ENCODE assay signal across 17 cellular contexts in genomic region chr3:39501982-39502837, GRCh38. TPM values are rescaled to one million over a fixed set of nuclear protein-coding genes. Genes with fewer than 3 reads are reported as not detected.
DNase-seq lines count a peak whose midpoint lies in the region; ATAC-seq, FAIRE-seq and TF ChIP-seq lines count a peak whose summit lies in the region.
"Had no signal": no experiment of that assay in that cellular context is flagged by ENCODE, and none has a peak within 500 bp of the region (broad histone marks: within the 10 kb centered on the region; RNA-seq: fewer than 3 reads in every experiment).

No MANE protein-coding gene starts in this region.

- no peak overlapping the region for H3K27ac Mint-ChIP-seq in CD4-positive, alpha-beta T cell
- H3K27ac Mint-ChIP-seq: activated B cell treated with CpG ODN at 0.5 μM for 24 hours, IgD-negative memory B cell had no signal

- FAIRE-seq in kidney (lab: Jason Lieb, UNC): no peak
- FAIRE-seq: A549 had no signal

- no peak for ATAC-seq in GM21367 (IDR thresholded peaks at IDR 0.05; ENCODE audit: unreplicated experiment)
- no peak for ATAC-seq in CD4-positive, alpha-beta T cell (ENCODE audit: poor library complexity)
- ATAC-seq: A549, left lobe of liver had no signal

- H3K4me3 ChIP-seq in kidney (ENCODE audit: low read length in 2 of 2): no peak overlapping the region
- H3K4me3 ChIP-seq: A549, adrenal gland, smooth muscle cell had no signal

- no peaks in the 10 kb centered on the region for H3K4me1 ChIP-seq in kidney (ENCODE audit: control insufficient read depth in 1 of 2, insufficient read depth in 1 of 2, low read depth in 1 of 2, low read length in 2 of 2)
- H3K4me1 ChIP-seq: adrenal gland, tibial nerve had no signal

- CTCF ChIA-PET in CD4-positive, alpha-beta T cell (lab: Charles Lee): no interaction called here

- POLR2A ChIA-PET in CD4-positive, alpha-beta T cell (lab: Charles Lee): no interaction called here

- H3K27ac ChIP-seq in kidney (ENCODE audit: low read depth in 2 of 2, low read length in 2 of 2) (no peak overlapping the region), substantia nigra (ENCODE audit: low read depth, low read length, poor library complexity, severe bottlenecking) (peak overlapping the region; percentile 74)
- H3K27ac ChIP-seq in CD4-positive, alpha-beta T cell (ENCODE audit: low read depth, low read length): no peak overlapping the region
- H3K27ac ChIP-seq: A549, adrenal gland, tibial nerve had no signal

- H3K9me3 Mint-ChIP-seq in CD4-positive, alpha-beta T cell: no peaks in the 10 kb centered on the region
- H3K9me3 Mint-ChIP-seq: activated B cell treated with CpG ODN at 0.5 μM for 24 hours had no signal

- DNase-seq in NCI-H2029 (lab: John Stamatoyannopoulos, UW) (peak; percentile 15), NCI-H2029 treated with DMSO at 0.1 percent for 48 hours (lab: John Stamatoyannopoulos, UW) (no peak), astrocyte of the hippocampus (ENCODE audit: low read depth, low spot score) (peak; percentile 8), kidney (peak; percentile 66), substantia nigra (lab: John Stamatoyannopoulos, UW) (no peak), amniotic stem cell (lab: John Stamatoyannopoulos, UW) (no peak)
- DNase-seq in CD4-positive, alpha-beta T cell: no peak
- DNase-seq: activated B cell treated with CpG ODN at 0.5 μM for 24 hours, NCI-H1694 treated with DMSO at 0.1 percent for 48 hours had no signal

- H3K4me1 Mint-ChIP-seq in CD4-positive, alpha-beta T cell (ENCODE audit: low read depth): no peaks in the 10 kb centered on the region
- H3K4me1 Mint-ChIP-seq: activated B cell treated with CpG ODN at 0.5 μM for 24 hours had no signal

- H3K9ac ChIP-seq in kidney (ENCODE audit: low read length in 2 of 2): no peak overlapping the region

- H3K9me3 ChIP-seq in kidney (ENCODE audit: control insufficient read depth in 1 of 2, low read length in 2 of 2): peaks cover 0 to 3% of the 10 kb centered on the region in 2 donors
- H3K9me3 ChIP-seq in CD4-positive, alpha-beta T cell (ENCODE audit: control insufficient read depth, low read length): no peaks in the 10 kb centered on the region
- H3K9me3 ChIP-seq: A549, adrenal gland, tibial nerve had no signal

- intact Hi-C loops in kidney (cut with DNase I): no loop called here
- intact Hi-C loops in CD4-positive, alpha-beta T cell (cut with DNase I, micrococcal nuclease): no loop called here

- H3K36me3 ChIP-seq in kidney (ENCODE audit: control insufficient read depth in 1 of 2, insufficient read depth in 2 of 2, low read length in 2 of 2): no peaks in the 10 kb centered on the region
- H3K36me3 ChIP-seq: adrenal gland, tibial nerve had no signal

- peaks cover 41% of the 10 kb centered on the region for H3K27me3 Mint-ChIP-seq in CD4-positive, alpha-beta T cell

- H3K4me3 Mint-ChIP-seq in CD4-positive, alpha-beta T cell: no peak overlapping the region
- H3K4me3 Mint-ChIP-seq: activated B cell treated with CpG ODN at 0.5 μM for 24 hours, IgD-negative memory B cell had no signal

- no peaks in the 10 kb centered on the region for H3K36me3 Mint-ChIP-seq in CD4-positive, alpha-beta T cell (ENCODE audit: low read depth)
- H3K36me3 Mint-ChIP-seq: IgD-negative memory B cell had no signal

- TF ChIP-seq CTCF in kidney (IDR thresholded peaks at IDR 0.05; ENCODE audit: borderline replicate concordance, extremely low read depth, insufficient read depth): no peak
- TF ChIP-seq CTCF in CD4-positive, alpha-beta T cell (IDR thresholded peaks at IDR 0.05): no peak

- H3K27me3 ChIP-seq in CD4-positive, alpha-beta T cell (ENCODE audit: control insufficient read depth, insufficient read depth, low read length): peaks cover 52% of the 10 kb centered on the region

RNA-seq across cellular contexts. Expression of gene MOBP, which starts 34.7 kb away (rescaled TPM):
- total RNA-seq in kidney: 0.16 TPM
- not detected for polyA plus RNA-seq in kidney (ENCODE audit: insufficient read depth, low read depth, low replicate concordance)
- total RNA-seq in CD4-positive, alpha-beta T cell: not detected
- total RNA-seq: left lobe of liver, smooth muscle cell had no signal
- polyA plus RNA-seq: IgD-negative memory B cell, neural cell, smooth muscle cell had no signal

Comparison
In these comparisons a context has a peak if more than half of its experiments do, and no peak if none do; other contexts are left out.
1. DNase-seq: peak in NCI-H2029 (single experiment), astrocyte of the hippocampus (single experiment) and kidney (single experiment); none in NCI-H2029 treated with DMSO at 0.1 percent for 48 hours (single experiment), substantia nigra (0 of 49), amniotic stem cell (single experiment) and CD4-positive, alpha-beta T cell (0 of 10).